8 cellular contexts compared by ENCODE assay signal in genomic region chr12:47307680-47308399, GRCh38.
A peak's percentile ranks its signal among the peaks of the same experiment; 100 is the strongest.
DNase-seq lines count a peak whose midpoint lies in the region; ATAC-seq and TF ChIP-seq lines count a peak whose summit lies in the region.

No MANE protein-coding gene starts in this region.

- peak overlapping the region; percentile 9 to 85 for H3K27ac Mint-ChIP-seq in effector memory CD8-positive, alpha-beta T cell
- H3K27ac Mint-ChIP-seq in natural killer cell: peak overlapping the region; percentile 86 to 93

- WGBS in aorta, 2 donors: 46 to 49% methylated on average over 7 of the region's 7 CpGs

- no peaks in the 10 kb centered on the region for H3K27me3 Mint-ChIP-seq in effector memory CD8-positive, alpha-beta T cell
- no peaks in the 10 kb centered on the region for H3K27me3 Mint-ChIP-seq in natural killer cell (ENCODE audit: low read depth in 2 of 2)

- H3K36me3 ChIP-seq in aorta (ENCODE audit: control insufficient read depth in 1 of 2, insufficient read depth in 2 of 2, low read length in 1 of 2): no peaks in the 10 kb centered on the region

- no peaks in the 10 kb centered on the region for H3K27me3 ChIP-seq in aorta (ENCODE audit: control insufficient read depth in 1 of 2, insufficient read depth in 2 of 2, low read length in 1 of 2)

- no peaks in the 10 kb centered on the region for H3K9me3 Mint-ChIP-seq in effector memory CD8-positive, alpha-beta T cell
- H3K9me3 Mint-ChIP-seq in natural killer cell: no peaks in the 10 kb centered on the region

- H3K4me1 ChIP-seq in aorta (ENCODE audit: control insufficient read depth in 1 of 2, insufficient read depth in 2 of 2, low read length in 2 of 2): no peaks in the 10 kb centered on the region

- ATAC-seq in GM18870 (IDR thresholded peaks at IDR 0.05; ENCODE audit: unreplicated experiment) (peak; percentile 52), HG03103 (IDR thresholded peaks at IDR 0.05; ENCODE audit: low read depth, unreplicated experiment) (peak; percentile 78), natural killer cell (peak; percentile 92 to 95 (median 93)), aorta (ENCODE audit: low FRiP score) (peak; percentile 82)
- peak; percentile 95 for ATAC-seq in effector memory CD8-positive, alpha-beta T cell (replicated peaks)

- peaks cover 18 to 22% of the 10 kb centered on the region in 2 donors for H3K4me1 Mint-ChIP-seq in effector memory CD8-positive, alpha-beta T cell (ENCODE audit: low read depth in 2 of 2)
- H3K4me1 Mint-ChIP-seq in natural killer cell: peaks cover 22% of the 10 kb centered on the region in 2 donors

- no peak overlapping the region for H3K27ac ChIP-seq in aorta (ENCODE audit: low read depth in 1 of 2, low read length in 2 of 2)

- H3K9me3 ChIP-seq in aorta (ENCODE audit: control insufficient read depth, low read length): no peaks in the 10 kb centered on the region

- H3K36me3 Mint-ChIP-seq in effector memory CD8-positive, alpha-beta T cell (ENCODE audit: insufficient read depth): peaks cover 7% of the 10 kb centered on the region
- H3K36me3 Mint-ChIP-seq in natural killer cell: no peaks in the 10 kb centered on the region

- peak overlapping the region; percentile 75 to 82 for H3K4me3 Mint-ChIP-seq in effector memory CD8-positive, alpha-beta T cell
- peak overlapping the region; percentile 92 for H3K4me3 Mint-ChIP-seq in natural killer cell

- peak; percentile 68 for TF ChIP-seq CTCF in natural killer cell (IDR thresholded peaks at IDR 0.05)

- DNase-seq in AML-193 (lab: John Stamatoyannopoulos, UW) (peak; percentile 46 to 69), NCI-H460 (ENCODE audit: extremely low read depth, low read depth) (peak; percentile 73), natural killer cell (peak; percentile 35), aorta (no peak)
- peak; percentile 59 to 61 for DNase-seq in activated CD4-positive, alpha-beta T cell treated with anti-CD3 and anti-CD28 coated beads for 4 hours
- peak; percentile 40 to 50 (median 45) for DNase-seq in effector memory CD8-positive, alpha-beta T cell

- H3K4me3 ChIP-seq in aorta (ENCODE audit: low read length in 2 of 2): no peak overlapping the region

- intact Hi-C loops in natural killer cell (cut with micrococcal nuclease): loop anchor here (1.0 to 2.0 kb wide), 4 partner anchors 89 to 276 kb away; no protein-coding TSS in a partner anchor
- intact Hi-C loops in aorta (cut with DNase I): loop anchor here (2.0 to 10.0 kb wide), 3 partner anchors 233 to 276 kb away; partner anchors contain the start of genes AMIGO2 (in 1 of the 2) and PCED1B (in 1 of the 2)

Comparison
In these comparisons a context has a peak if more than half of its experiments do, and no peak if none do; other contexts are left out.
1. DNase-seq: peak in AML-193 (2 of 2), NCI-H460 (single experiment), activated CD4-positive, alpha-beta T cell treated with anti-CD3 and anti-CD28 coated beads for 4 hours (2 of 2), effector memory CD8-positive, alpha-beta T cell (3 of 3) and natural killer cell (single experiment); none in aorta (0 of 2).
2. Peak in every context shown above with its lines, with median percentiles within 50 percentile points of each other: ATAC-seq.